In the genomic region with DNA sequence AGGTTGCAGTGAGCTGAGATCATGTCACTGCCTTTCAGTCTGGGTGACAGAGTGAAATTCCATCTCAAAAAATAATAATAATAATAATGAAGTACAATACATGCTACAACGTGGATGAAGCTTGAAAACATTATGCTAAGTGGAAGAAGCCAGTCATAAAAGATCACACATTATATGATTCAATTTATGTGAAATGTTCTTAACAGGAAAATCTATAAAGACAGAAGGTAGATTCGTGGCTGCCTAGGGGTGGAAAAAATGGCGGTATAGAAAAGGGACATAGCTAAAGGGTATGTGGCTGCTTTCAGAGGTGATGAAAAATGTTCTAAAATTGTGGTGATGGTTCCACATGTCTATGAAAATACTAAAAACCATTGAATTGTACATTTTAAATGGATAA, we compare ENCODE assay signal across 22 cellular contexts. TPM values are rescaled to one million over a fixed set of nuclear protein-coding genes. Genes with fewer than 3 reads are reported as not detected.
DNase-seq lines count a peak whose midpoint lies in the region; ATAC-seq and TF ChIP-seq lines count a peak whose summit lies in the region.
"Had no signal": no experiment of that assay in that cellular context is flagged by ENCODE, and none has a peak within 500 bp of the region (broad histone marks: within the 10 kb centered on the region; RNA-seq: fewer than 3 reads in every experiment).

No MANE protein-coding gene starts in this region.

- H3K4me3 Mint-ChIP-seq in activated naive CD8-positive, alpha-beta T cell treated with anti-CD3 and anti-CD28 coated beads, Interleukin-2, amount 50 U/mL, for 24 hours = peak overlapping the region; percentile 62
- H3K4me3 Mint-ChIP-seq: brain; CD14-positive monocyte; H9; stimulated activated naive B cell treated with anti-CD40 and anti-IgM and Interleukin-4, amounts not matched to agents 10 μg/mL and 1 μg/mL and 100 μg/mL, for 72 hours had no signal

- peaks cover 0 to 35% (median 0%) of the 10 kb centered on the region in 4 donors for H3K4me1 ChIP-seq in tibial artery
- H3K4me1 ChIP-seq: heart right ventricle, psoas muscle had no signal

- H3K27ac Mint-ChIP-seq in activated naive CD4-positive, alpha-beta T cell treated with anti-CD3 and anti-CD28 coated beads, Interleukin-2, amount 50 U/mL, for 72 hours = peak overlapping the region; percentile 85 to 92
- peak overlapping the region; percentile 99 for H3K27ac Mint-ChIP-seq in activated naive CD8-positive, alpha-beta T cell treated with anti-CD3 and anti-CD28 coated beads, Interleukin-2, amount 50 U/mL, for 24 hours
- H3K27ac Mint-ChIP-seq: brain; CD14-positive monocyte; H9; stimulated activated naive B cell treated with anti-CD40 and anti-IgM and Interleukin-4, amounts not matched to agents 10 μg/mL and 1 μg/mL and 100 μg/mL, for 72 hours had no signal

- peak overlapping the region; percentile 50 for H3K9ac ChIP-seq in SK-N-MC (ENCODE audit: insufficient read length)

- no peaks in the 10 kb centered on the region for H3K27me3 Mint-ChIP-seq in activated naive CD8-positive, alpha-beta T cell treated with anti-CD3 and anti-CD28 coated beads, Interleukin-2, amount 50 U/mL, for 24 hours
- H3K27me3 Mint-ChIP-seq: brain; stimulated activated naive B cell treated with anti-CD40 and anti-IgM and Interleukin-4, amounts not matched to agents 10 μg/mL and 1 μg/mL and 100 μg/mL, for 72 hours had no signal

- intact Hi-C loops in tibial artery (cut with DNase I; ENCODE audit: low total_unique reads) = no loop called here

- peaks cover 9 to 42% of the 10 kb centered on the region in 2 donors for H3K36me3 Mint-ChIP-seq in activated naive CD4-positive, alpha-beta T cell treated with anti-CD3 and anti-CD28 coated beads, Interleukin-2, amount 50 U/mL, for 72 hours
- peaks cover 20% of the 10 kb centered on the region for H3K36me3 Mint-ChIP-seq in activated naive CD8-positive, alpha-beta T cell treated with anti-CD3 and anti-CD28 coated beads, Interleukin-2, amount 50 U/mL, for 24 hours (ENCODE audit: low read depth)
- H3K36me3 Mint-ChIP-seq: brain, CD14-positive monocyte had no signal

- peaks cover 65% of the 10 kb centered on the region for H3K4me1 Mint-ChIP-seq in activated naive CD8-positive, alpha-beta T cell treated with anti-CD3 and anti-CD28 coated beads, Interleukin-2, amount 50 U/mL, for 24 hours
- H3K4me1 Mint-ChIP-seq: brain, CD14-positive monocyte, H9 had no signal

- peak overlapping the region; percentile 63 for H3K4me3 ChIP-seq in SK-N-MC
- no peak overlapping the region for H3K4me3 ChIP-seq in tibial artery
- H3K4me3 ChIP-seq: heart right ventricle, psoas muscle, SJSA1 had no signal

- no peaks in the 10 kb centered on the region for H3K36me3 ChIP-seq in SK-N-MC (ENCODE audit: insufficient read depth, low read length)
- H3K36me3 ChIP-seq in tibial artery = peaks cover 0 to 9% (median 0%) of the 10 kb centered on the region in 3 donors
- H3K36me3 ChIP-seq: heart right ventricle, neutrophil, SJSA1 had no signal

- no peaks in the 10 kb centered on the region for H3K27me3 ChIP-seq in tibial artery
- H3K27me3 ChIP-seq: heart right ventricle, neutrophil, SJSA1 had no signal

- H3K9me3 ChIP-seq in SK-N-MC (ENCODE audit: low read depth, low read length) = no peaks in the 10 kb centered on the region
- H3K9me3 ChIP-seq in tibial artery = no peaks in the 10 kb centered on the region
- H3K9me3 ChIP-seq: neutrophil, psoas muscle, SJSA1 had no signal

- no peak for DNase-seq in activated naive CD4-positive, alpha-beta T cell treated with anti-CD3 and anti-CD28 coated beads, Interleukin-2, amount 50 U/mL, for 72 hours (ENCODE audit: low spot score in 2 of 2)
- no peak for DNase-seq in activated naive CD4-positive, alpha-beta T cell (lab: John Stamatoyannopoulos, UW)
- no peak for DNase-seq in SK-N-MC (ENCODE audit: low read depth, low spot score)
- DNase-seq in activated naive CD8-positive, alpha-beta T cell treated with anti-CD3 and anti-CD28 coated beads, Interleukin-2, amount 50 U/mL, for 24 hours = no peak
- DNase-seq in stimulated activated naive CD8-positive, alpha-beta T cell treated with anti-CD3 and anti-CD28 coated beads, Interleukin-15, Interleukin-2, amounts not matched to agents 100 U/mL and 50 U/mL, for 24 hours = peak; percentile 16
- DNase-seq in tibial artery = no peak
- DNase-seq in NCI-H446 (lab: John Stamatoyannopoulos, UW) = no peak
- DNase-seq: activated CD4-positive, alpha-beta T cell treated with anti-CD3 and anti-CD28 coated beads for 4 hours; H9; heart right ventricle; NCI-H1092; NCI-H187 treated with DMSO at 0.1 percent for 48 hours; NCI-H2227 treated with DMSO at 0.1 percent for 48 hours; psoas muscle; stimulated activated naive B cell treated with anti-CD40 and anti-IgM and Interleukin-4, amounts not matched to agents 10 μg/mL and 1 μg/mL and 100 μg/mL, for 72 hours; T-helper 1 cell had no signal

- TF ChIP-seq CTCF in tibial artery (IDR thresholded peaks at IDR 0.05) = no peak

- H3K9me3 Mint-ChIP-seq in activated naive CD4-positive, alpha-beta T cell treated with anti-CD3 and anti-CD28 coated beads, Interleukin-2, amount 50 U/mL, for 72 hours = no peaks in the 10 kb centered on the region
- H3K9me3 Mint-ChIP-seq in activated naive CD8-positive, alpha-beta T cell treated with anti-CD3 and anti-CD28 coated beads, Interleukin-2, amount 50 U/mL, for 24 hours = peaks cover 4% of the 10 kb centered on the region
- H3K9me3 Mint-ChIP-seq: brain; stimulated activated naive B cell treated with anti-CD40 and anti-IgM and Interleukin-4, amounts not matched to agents 10 μg/mL and 1 μg/mL and 100 μg/mL, for 72 hours had no signal

- H3K27ac ChIP-seq in SK-N-MC (peak overlapping the region; percentile 90), tibial artery (peak overlapping the region in 1 of 2 donors; percentile 52)
- H3K27ac ChIP-seq: epithelial cell of prostate, heart right ventricle, neutrophil, psoas muscle, SJSA1 had no signal

- ATAC-seq in activated naive CD4-positive, alpha-beta T cell treated with anti-CD3 and anti-CD28 coated beads, Interleukin-2, amount 50 U/mL, for 72 hours = peak; percentile 85 to 88
- peak; percentile 88 for ATAC-seq in activated naive CD8-positive, alpha-beta T cell treated with anti-CD3 and anti-CD28 coated beads, Interleukin-2, amount 50 U/mL, for 24 hours
- peak; percentile 89 for ATAC-seq in stimulated activated naive CD8-positive, alpha-beta T cell treated with anti-CD3 and anti-CD28 coated beads, Interleukin-15, Interleukin-2, amounts not matched to agents 100 U/mL and 50 U/mL, for 24 hours
- ATAC-seq: heart right ventricle; HepG2; psoas muscle; stimulated activated naive B cell treated with anti-CD40 and anti-IgM and Interleukin-4, amounts not matched to agents 10 μg/mL and 1 μg/mL and 100 μg/mL, for 72 hours had no signal

RNA-seq across cellular contexts. Expression of a gene that starts 41.0 kb away (rescaled TPM):
- 10 to 100 TPM; 11.8 to 39.2 TPM for total RNA-seq in activated naive CD4-positive, alpha-beta T cell treated with anti-CD3 and anti-CD28 coated beads, Interleukin-2, amount 50 U/mL, for 72 hours
- total RNA-seq: HepG2 had no signal

RNA-seq across cellular contexts. Expression of a gene that starts 41.3 kb away (rescaled TPM):
- 100 to 1,000 TPM in 1 of 2 donors, 10 to 100 TPM in 1; 92.5 to 149 TPM for total RNA-seq in activated naive CD4-positive, alpha-beta T cell treated with anti-CD3 and anti-CD28 coated beads, Interleukin-2, amount 50 U/mL, for 72 hours
